8 cellular contexts compared by ENCODE assay signal in the genomic region with DNA sequence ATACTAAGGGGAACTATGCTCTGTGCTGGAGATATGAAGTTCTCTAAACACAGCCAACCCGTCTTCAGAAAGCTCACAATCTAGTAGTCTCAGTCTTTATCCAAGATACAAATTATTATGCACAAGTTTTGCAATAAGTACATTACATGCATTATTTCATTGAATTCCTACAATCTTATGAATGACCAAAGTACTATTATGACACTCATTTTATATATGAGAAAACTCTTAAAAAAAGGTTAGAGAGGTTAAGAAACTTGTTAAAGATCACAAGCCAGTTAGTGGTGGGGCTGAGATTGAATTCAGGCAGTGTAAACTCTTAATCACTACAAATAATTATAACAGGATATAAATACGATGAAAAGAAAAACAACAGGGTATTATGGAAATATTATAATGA.
"Had no signal": no experiment of that assay in that cellular context is flagged by ENCODE, and none has a peak within 500 bp of the region (broad histone marks: within the 10 kb centered on the region; RNA-seq: fewer than 3 reads in every experiment).

No MANE protein-coding gene starts in this region.

- H3K9ac ChIP-seq: KMS-11 had no signal

- H3K4me2 ChIP-seq: KMS-11 had no signal

- DNase-seq: IMR-90, KBM-7, KG1 had no signal

- H3K4me3 ChIP-seq: K562 had no signal

- H3K27ac ChIP-seq: HL-60, KMS-11 had no signal

- FAIRE-seq: HepG2, HTR-8/SVneo, K562 had no signal

- ATAC-seq: HepG2, K562 had no signal
